1 cellular context compared by ENCODE assay signal in the genomic region with DNA sequence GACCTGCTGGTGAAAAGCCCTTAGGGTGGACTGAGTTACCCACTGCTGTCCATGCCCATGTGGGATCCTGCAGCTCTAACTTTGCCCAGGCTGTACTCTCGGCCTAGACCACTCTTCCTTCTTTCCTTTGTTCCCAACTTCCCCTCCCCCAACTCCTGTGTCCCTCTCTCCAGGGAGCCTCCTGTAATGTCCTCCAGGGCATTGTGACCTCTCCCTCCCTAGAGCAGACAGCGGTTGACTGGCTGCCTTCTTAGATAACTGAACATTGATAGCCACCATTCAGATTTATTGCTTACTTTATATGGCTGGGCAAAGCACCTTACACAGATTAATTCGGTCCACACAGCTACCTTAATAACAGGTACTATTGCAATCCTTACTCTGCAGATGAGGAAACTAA.
TF ChIP-seq lines count a peak whose summit lies in the region.

No MANE protein-coding gene starts in this region.

TF ChIP-seq in HepG2, 621 proteins besides CTCF, POLR2A, EP300 and RAD21:
- TF ChIP-seq ZNF672 (CRISPR knock-in tag; IDR thresholded peaks at IDR 0.05), result no peak
- no peak for TF ChIP-seq ESRRA (CRISPR knock-in tag; IDR thresholded peaks at IDR 0.05; ENCODE audit: low read depth)
- TF ChIP-seq, protein P1, sequence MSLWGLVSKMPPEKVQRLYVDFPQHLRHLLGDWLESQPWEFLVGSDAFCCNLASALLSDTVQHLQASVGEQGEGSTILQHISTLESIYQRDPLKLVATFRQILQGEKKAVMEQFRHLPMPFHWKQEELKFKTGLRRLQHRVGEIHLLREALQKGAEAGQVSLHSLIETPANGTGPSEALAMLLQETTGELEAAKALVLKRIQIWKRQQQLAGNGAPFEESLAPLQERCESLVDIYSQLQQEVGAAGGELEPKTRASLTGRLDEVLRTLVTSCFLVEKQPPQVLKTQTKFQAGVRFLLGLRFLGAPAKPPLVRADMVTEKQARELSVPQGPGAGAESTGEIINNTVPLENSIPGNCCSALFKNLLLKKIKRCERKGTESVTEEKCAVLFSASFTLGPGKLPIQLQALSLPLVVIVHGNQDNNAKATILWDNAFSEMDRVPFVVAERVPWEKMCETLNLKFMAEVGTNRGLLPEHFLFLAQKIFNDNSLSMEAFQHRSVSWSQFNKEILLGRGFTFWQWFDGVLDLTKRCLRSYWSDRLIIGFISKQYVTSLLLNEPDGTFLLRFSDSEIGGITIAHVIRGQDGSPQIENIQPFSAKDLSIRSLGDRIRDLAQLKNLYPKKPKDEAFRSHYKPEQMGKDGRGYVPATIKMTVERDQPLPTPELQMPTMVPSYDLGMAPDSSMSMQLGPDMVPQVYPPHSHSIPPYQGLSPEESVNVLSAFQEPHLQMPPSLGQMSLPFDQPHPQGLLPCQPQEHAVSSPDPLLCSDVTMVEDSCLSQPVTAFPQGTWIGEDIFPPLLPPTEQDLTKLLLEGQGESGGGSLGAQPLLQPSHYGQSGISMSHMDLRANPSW (CRISPR knock-in tag; IDR thresholded peaks at IDR 0.05; ENCODE audit: borderline replicate concordance), result no peak
- TF ChIP-seq SIX1 (CRISPR knock-in tag; IDR thresholded peaks at IDR 0.05; ENCODE audit: borderline replicate concordance), result no peak
- TF ChIP-seq ZNF33B (CRISPR knock-in tag; IDR thresholded peaks at IDR 0.05), result no peak
- no peak for TF ChIP-seq ZFP36L1 (CRISPR knock-in tag; IDR thresholded peaks at IDR 0.05)
- no peak for TF ChIP-seq ZNF761 (CRISPR knock-in tag; conservative IDR thresholded peaks at IDR 0.05)
- no peak for TF ChIP-seq SUZ12 (IDR thresholded peaks at IDR 0.05; ENCODE audit: low read depth, low read length)
